ENCODE assay signal across 9 cellular contexts in genomic region chr2:10709290-10709939, GRCh38. TPM values are rescaled to one million over a fixed set of nuclear protein-coding genes. Genes with fewer than 3 reads are reported as not detected.
A peak's percentile ranks its signal among the peaks of the same experiment; 100 is the strongest.
DNase-seq lines count a peak whose midpoint lies in the region; ATAC-seq and TF ChIP-seq lines count a peak whose summit lies in the region.
"Had no signal": no experiment of that assay in that cellular context is flagged by ENCODE, and none has a peak within 500 bp of the region (broad histone marks: within the 10 kb centered on the region; RNA-seq: fewer than 3 reads in every experiment).

No MANE protein-coding gene starts in this region.

- no peaks in the 10 kb centered on the region for H3K9me3 ChIP-seq in WERI-Rb-1 (ENCODE audit: severe bottlenecking)
- H3K9me3 ChIP-seq: neutrophil had no signal

- H2BK5ac ChIP-seq in mesendoderm (ENCODE audit: low read length): no peak overlapping the region

- no CpG with 5 or more reads among the region's 7 CpGs for WGBS in mesendoderm (ENCODE audit: extremely low coverage, insufficient coverage, low lambda C conversion rate)

- H3K36me3 ChIP-seq in WERI-Rb-1 (no peaks in the 10 kb centered on the region), mesendoderm (ENCODE audit: control insufficient read depth, insufficient read depth, low read length) (no peaks in the 10 kb centered on the region)
- H3K36me3 ChIP-seq: neutrophil had no signal

- peak overlapping the region; percentile 74 for H3K56ac ChIP-seq in mesendoderm (ENCODE audit: low read length)

- peak; percentile 96 for TF ChIP-seq CTCF in WERI-Rb-1 (IDR thresholded peaks at IDR 0.05; ENCODE audit: low read depth, low read length)

- no peak overlapping the region for H3K4ac ChIP-seq in mesendoderm (ENCODE audit: low read depth, low read length)

- no peaks in the 10 kb centered on the region for H3K79me1 ChIP-seq in mesendoderm (ENCODE audit: low read length)

- H2BK15ac ChIP-seq in mesendoderm (replicated peaks; ENCODE audit: low read depth): no peak overlapping the region

- no peak overlapping the region for H3K18ac ChIP-seq in mesendoderm (ENCODE audit: low read length)

- H3K27ac ChIP-seq in WERI-Rb-1: no peak overlapping the region
- no peak overlapping the region for H3K27ac ChIP-seq in mesendoderm (ENCODE audit: low read depth, low read length)
- H3K27ac ChIP-seq: neutrophil had no signal

- ATAC-seq in HG03280 (IDR thresholded peaks at IDR 0.05; ENCODE audit: unreplicated experiment) (no peak), GM21529 (IDR thresholded peaks at IDR 0.05; ENCODE audit: unreplicated experiment) (no peak)

- no peaks in the 10 kb centered on the region for H3K4me1 ChIP-seq in mesendoderm (ENCODE audit: control insufficient read depth, low read depth, low read length)

- no peaks in the 10 kb centered on the region for H3K27me3 ChIP-seq in WERI-Rb-1 (ENCODE audit: insufficient read depth, low read depth, severe bottlenecking)
- no peaks in the 10 kb centered on the region for H3K27me3 ChIP-seq in mesendoderm (ENCODE audit: insufficient read depth, low read length, poor library complexity)

- no peak overlapping the region for H3K4me2 ChIP-seq in mesendoderm (ENCODE audit: low read length)

- no peak overlapping the region for H3K9ac ChIP-seq in mesendoderm (ENCODE audit: low read length)

- H4K5ac ChIP-seq in mesendoderm (ENCODE audit: low read length): no peak overlapping the region

- intact Hi-C loops in posterior vena cava (cut with DNase I): no loop called here

- no peak overlapping the region for H4K8ac ChIP-seq in mesendoderm (ENCODE audit: low read depth, low read length)

- H3K79me2 ChIP-seq in mesendoderm (ENCODE audit: control insufficient read depth, insufficient read depth, low read length): no peaks in the 10 kb centered on the region

- DNase-seq in ELF-1 (ENCODE audit: low read depth, low spot score) (peak; percentile 78), NCI-H146 (lab: John Stamatoyannopoulos, UW) (peak; percentile 77), WERI-Rb-1 (peak; percentile 79), mesendoderm (peak; percentile 83), posterior vena cava (ENCODE audit: low spot score) (no peak)
- no peak for DNase-seq in activated effector memory CD4-positive, alpha-beta T cell treated with Interleukin-2 at 50 U/mL for 16 hours

- H2BK120ac ChIP-seq in mesendoderm (ENCODE audit: low read depth, low read length): no peak overlapping the region

- no peak overlapping the region for H3K23ac ChIP-seq in mesendoderm (ENCODE audit: low read length)

- H3K4me3 ChIP-seq in WERI-Rb-1 (ENCODE audit: low read depth, low read length) (no peak overlapping the region), mesendoderm (ENCODE audit: low read length) (no peak overlapping the region)

- no peak overlapping the region for H2AK5ac ChIP-seq in mesendoderm (ENCODE audit: low read length)

RNA-seq across cellular contexts. Expression of gene ATP6V1C2, which starts 12.0 kb away (rescaled TPM):
- polyA plus RNA-seq in mesendoderm (2013, experiment 1 of 2): 0.10 TPM
- 0.15 TPM for polyA plus RNA-seq in mesendoderm (2013, experiment 2 of 2)
- under 1 TPM; 0.33 to 0.42 TPM for total RNA-seq in posterior vena cava

RNA-seq across cellular contexts. Expression of gene NOL10, which starts 19.6 kb away (rescaled TPM):
- polyA plus RNA-seq in mesendoderm (2013, experiment 1 of 2): 31.3 TPM
- polyA plus RNA-seq in mesendoderm (2013, experiment 2 of 2): 32.6 TPM
- total RNA-seq in posterior vena cava: 10 to 100 TPM; 20.9 to 23.6 TPM

Comparison
In these comparisons a context has a peak if more than half of its experiments do, and no peak if none do; other contexts are left out.
1. DNase-seq: peak in ELF-1 (single experiment), NCI-H146 (single experiment), WERI-Rb-1 (single experiment) and mesendoderm (single experiment); none in activated effector memory CD4-positive, alpha-beta T cell treated with Interleukin-2 at 50 U/mL for 16 hours (single experiment) and posterior vena cava (single experiment).